In the genomic region with DNA sequence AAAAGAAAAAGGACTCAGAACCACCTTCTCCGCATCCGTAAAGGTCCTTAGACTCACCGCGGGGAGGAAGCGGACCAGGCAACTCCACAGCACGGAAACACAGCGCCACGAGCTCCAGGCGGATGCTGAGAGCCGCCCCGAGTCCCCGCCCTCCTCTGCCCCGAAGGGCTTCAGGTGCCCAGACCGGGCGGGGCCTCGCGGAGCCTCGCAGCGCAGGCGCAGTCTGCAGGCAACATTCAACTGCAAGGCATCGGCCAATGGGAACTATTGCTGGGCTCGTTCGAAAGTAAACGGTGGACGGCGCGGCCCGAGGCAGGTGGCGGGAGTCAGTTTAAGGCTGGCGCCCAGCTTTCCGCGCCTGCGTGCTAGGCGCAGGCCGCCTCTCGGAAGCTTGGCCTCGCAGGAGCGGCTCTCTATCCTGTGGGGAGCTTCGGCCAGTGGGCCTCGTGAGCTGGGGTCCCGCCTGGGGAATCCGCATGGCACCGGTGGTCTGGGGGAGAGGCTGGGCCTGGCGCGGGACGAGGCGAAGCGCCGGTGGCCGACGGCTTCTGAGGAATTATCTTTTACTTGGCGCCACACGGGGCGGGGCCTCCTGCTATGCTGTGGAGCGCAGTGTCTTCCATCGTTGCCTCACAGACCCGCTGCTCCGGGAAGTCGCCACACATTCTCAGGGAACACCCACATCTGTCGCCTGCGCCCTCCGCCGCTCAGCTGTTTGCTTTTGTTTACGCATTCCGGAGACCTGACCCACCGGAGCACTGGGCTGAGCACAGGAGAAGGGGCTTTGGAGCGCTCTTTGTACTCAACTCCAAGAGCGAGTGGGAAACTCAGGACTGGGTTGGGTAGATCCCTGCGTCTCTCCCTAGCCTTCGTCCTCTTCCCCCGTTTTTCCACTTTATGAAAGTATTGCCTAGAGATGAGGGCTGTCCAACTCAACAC, we compare ENCODE assay signal across 1 cellular context.
TF ChIP-seq lines count a peak whose summit lies in the region.

Gene TRIM59 (minus strand): TSS at position 127 of the 939 bp plus-strand sequence. CDS start 10,603 bp downstream, outside the sequence.

TF ChIP-seq in WTC11, 78 proteins besides CTCF, POLR2A, EP300 and RAD21 (continued from another document and continues in another):
- TF ChIP-seq SOX15 (CRISPR knock-in tag; IDR thresholded peaks at IDR 0.05) (no peak), FOXK1 (CRISPR knock-in tag; IDR thresholded peaks at IDR 0.05) (peak; percentile 92), ZMAT4 (CRISPR knock-in tag; IDR thresholded peaks at IDR 0.05) (no peak), NR2C2 (CRISPR knock-in tag; IDR thresholded peaks at IDR 0.05) (peak; percentile 87), AR (CRISPR knock-in tag; IDR thresholded peaks at IDR 0.05) (no peak), PRDM15 (CRISPR knock-in tag; IDR thresholded peaks at IDR 0.05) (peak; percentile 63), FOXJ3 (CRISPR knock-in tag; IDR thresholded peaks at IDR 0.05; ENCODE audit: borderline replicate concordance) (peak; percentile 87; the same call in 1 of the 2 replicates), SMAD3 (CRISPR knock-in tag; IDR thresholded peaks at IDR 0.05; ENCODE audit: borderline replicate concordance) (peak; percentile 98), PRRX2 (CRISPR knock-in tag; IDR thresholded peaks at IDR 0.05) (no peak), NFYB (CRISPR knock-in tag; conservative IDR thresholded peaks at IDR 0.05; ENCODE audit: low read depth) (peak; percentile 81), JAZF1 (CRISPR knock-in tag; IDR thresholded peaks at IDR 0.05) (no peak), RORB (CRISPR knock-in tag; IDR thresholded peaks at IDR 0.05) (no peak), ARID4B (CRISPR knock-in tag; IDR thresholded peaks at IDR 0.05; ENCODE audit: borderline replicate concordance) (peak; percentile 70), TEAD4 (CRISPR knock-in tag; IDR thresholded peaks at IDR 0.05) (peak; percentile 89), GTF2I (CRISPR knock-in tag; conservative IDR thresholded peaks at IDR 0.05) (no peak), E2F1 (CRISPR knock-in tag; IDR thresholded peaks at IDR 0.05) (peak; percentile 100), ATF6 (CRISPR knock-in tag; IDR thresholded peaks at IDR 0.05) (peak; percentile 67; the same call in 1 of the 2 replicates), ZBTB43 (CRISPR knock-in tag; IDR thresholded peaks at IDR 0.05) (no peak; the same call in 1 of the 2 replicates), CREM (CRISPR knock-in tag; IDR thresholded peaks at IDR 0.05) (peak; percentile 93), ZNF425 (CRISPR knock-in tag; conservative IDR thresholded peaks at IDR 0.05) (no peak), EMX1 (CRISPR knock-in tag; IDR thresholded peaks at IDR 0.05) (0 out of 2 replicates have a peak, but pooled peaks have one; percentile 58), ZNF671 (CRISPR knock-in tag; IDR thresholded peaks at IDR 0.05) (0 out of 2 replicates have a peak, but pooled peaks have one; percentile 10)
- TF ChIP-seq, protein P1, sequence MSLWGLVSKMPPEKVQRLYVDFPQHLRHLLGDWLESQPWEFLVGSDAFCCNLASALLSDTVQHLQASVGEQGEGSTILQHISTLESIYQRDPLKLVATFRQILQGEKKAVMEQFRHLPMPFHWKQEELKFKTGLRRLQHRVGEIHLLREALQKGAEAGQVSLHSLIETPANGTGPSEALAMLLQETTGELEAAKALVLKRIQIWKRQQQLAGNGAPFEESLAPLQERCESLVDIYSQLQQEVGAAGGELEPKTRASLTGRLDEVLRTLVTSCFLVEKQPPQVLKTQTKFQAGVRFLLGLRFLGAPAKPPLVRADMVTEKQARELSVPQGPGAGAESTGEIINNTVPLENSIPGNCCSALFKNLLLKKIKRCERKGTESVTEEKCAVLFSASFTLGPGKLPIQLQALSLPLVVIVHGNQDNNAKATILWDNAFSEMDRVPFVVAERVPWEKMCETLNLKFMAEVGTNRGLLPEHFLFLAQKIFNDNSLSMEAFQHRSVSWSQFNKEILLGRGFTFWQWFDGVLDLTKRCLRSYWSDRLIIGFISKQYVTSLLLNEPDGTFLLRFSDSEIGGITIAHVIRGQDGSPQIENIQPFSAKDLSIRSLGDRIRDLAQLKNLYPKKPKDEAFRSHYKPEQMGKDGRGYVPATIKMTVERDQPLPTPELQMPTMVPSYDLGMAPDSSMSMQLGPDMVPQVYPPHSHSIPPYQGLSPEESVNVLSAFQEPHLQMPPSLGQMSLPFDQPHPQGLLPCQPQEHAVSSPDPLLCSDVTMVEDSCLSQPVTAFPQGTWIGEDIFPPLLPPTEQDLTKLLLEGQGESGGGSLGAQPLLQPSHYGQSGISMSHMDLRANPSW (CRISPR knock-in tag; conservative IDR thresholded peaks at IDR 0.05; ENCODE audit: low read depth) = 0 out of 2 replicates have a peak, but pooled peaks have one; percentile 96
- TF ChIP-seq, protein P2, sequence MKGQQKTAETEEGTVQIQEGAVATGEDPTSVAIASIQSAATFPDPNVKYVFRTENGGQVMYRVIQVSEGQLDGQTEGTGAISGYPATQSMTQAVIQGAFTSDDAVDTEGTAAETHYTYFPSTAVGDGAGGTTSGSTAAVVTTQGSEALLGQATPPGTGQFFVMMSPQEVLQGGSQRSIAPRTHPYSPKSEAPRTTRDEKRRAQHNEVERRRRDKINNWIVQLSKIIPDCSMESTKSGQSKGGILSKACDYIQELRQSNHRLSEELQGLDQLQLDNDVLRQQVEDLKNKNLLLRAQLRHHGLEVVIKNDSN (CRISPR knock-in tag; IDR thresholded peaks at IDR 0.05) = peak; percentile 79
